In the genomic region with DNA sequence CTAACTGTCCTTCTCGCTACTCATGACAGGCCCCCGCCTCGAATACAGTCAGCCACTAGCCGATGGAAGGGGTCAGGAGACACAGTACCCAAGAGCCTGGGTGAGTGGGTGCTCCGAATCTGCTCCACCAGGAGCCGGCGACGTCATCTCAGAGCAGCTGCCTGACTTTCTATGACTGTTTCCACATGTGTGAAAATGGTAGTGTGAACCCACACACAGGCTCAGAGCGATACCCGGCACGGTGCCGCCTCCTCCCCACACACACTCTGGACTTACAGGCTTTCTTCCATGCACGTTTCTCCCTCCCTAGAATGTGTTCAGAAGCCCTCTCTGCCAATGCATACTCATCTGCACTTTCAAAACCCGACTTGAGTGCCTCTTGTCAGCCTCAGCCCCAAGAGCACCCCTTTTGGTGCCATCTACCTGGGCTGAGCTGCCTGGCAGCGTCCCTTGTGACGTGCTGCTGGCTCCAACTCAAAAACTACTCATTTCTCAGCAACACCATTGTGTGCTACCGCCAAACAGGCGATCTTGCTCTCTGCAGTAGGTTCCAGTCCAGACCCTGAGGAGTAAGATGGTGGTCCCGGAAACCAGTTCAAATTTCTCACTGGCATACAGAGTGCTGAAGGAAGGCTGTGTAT, we compare ENCODE assay signal across 1 cellular context.
TF ChIP-seq lines count a peak whose summit lies in the region.

No MANE protein-coding gene starts in this region.

TF ChIP-seq in HepG2, 621 proteins besides CTCF, POLR2A, EP300 and RAD21:
- TF ChIP-seq, protein P1, sequence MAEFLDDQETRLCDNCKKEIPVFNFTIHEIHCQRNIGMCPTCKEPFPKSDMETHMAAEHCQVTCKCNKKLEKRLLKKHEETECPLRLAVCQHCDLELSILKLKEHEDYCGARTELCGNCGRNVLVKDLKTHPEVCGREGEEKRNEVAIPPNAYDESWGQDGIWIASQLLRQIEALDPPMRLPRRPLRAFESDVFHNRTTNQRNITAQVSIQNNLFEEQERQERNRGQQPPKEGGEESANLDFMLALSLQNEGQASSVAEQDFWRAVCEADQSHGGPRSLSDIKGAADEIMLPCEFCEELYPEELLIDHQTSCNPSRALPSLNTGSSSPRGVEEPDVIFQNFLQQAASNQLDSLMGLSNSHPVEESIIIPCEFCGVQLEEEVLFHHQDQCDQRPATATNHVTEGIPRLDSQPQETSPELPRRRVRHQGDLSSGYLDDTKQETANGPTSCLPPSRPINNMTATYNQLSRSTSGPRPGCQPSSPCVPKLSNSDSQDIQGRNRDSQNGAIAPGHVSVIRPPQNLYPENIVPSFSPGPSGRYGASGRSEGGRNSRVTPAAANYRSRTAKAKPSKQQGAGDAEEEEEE (CRISPR knock-in tag; IDR thresholded peaks at IDR 0.05; ENCODE audit: borderline replicate concordance) = no peak
- TF ChIP-seq, protein P2, sequence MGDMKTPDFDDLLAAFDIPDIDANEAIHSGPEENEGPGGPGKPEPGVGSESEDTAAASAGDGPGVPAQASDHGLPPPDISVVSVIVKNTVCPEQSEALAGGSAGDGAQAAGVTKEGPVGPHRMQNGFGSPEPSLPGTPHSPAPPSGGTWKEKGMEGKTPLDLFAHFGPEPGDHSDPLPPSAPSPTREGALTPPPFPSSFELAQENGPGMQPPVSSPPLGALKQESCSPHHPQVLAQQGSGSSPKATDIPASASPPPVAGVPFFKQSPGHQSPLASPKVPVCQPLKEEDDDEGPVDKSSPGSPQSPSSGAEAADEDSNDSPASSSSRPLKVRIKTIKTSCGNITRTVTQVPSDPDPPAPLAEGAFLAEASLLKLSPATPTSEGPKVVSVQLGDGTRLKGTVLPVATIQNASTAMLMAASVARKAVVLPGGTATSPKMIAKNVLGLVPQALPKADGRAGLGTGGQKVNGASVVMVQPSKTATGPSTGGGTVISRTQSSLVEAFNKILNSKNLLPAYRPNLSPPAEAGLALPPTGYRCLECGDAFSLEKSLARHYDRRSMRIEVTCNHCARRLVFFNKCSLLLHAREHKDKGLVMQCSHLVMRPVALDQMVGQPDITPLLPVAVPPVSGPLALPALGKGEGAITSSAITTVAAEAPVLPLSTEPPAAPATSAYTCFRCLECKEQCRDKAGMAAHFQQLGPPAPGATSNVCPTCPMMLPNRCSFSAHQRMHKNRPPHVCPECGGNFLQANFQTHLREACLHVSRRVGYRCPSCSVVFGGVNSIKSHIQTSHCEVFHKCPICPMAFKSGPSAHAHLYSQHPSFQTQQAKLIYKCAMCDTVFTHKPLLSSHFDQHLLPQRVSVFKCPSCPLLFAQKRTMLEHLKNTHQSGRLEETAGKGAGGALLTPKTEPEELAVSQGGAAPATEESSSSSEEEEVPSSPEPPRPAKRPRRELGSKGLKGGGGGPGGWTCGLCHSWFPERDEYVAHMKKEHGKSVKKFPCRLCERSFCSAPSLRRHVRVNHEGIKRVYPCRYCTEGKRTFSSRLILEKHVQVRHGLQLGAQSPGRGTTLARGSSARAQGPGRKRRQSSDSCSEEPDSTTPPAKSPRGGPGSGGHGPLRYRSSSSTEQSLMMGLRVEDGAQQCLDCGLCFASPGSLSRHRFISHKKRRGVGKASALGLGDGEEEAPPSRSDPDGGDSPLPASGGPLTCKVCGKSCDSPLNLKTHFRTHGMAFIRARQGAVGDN (CRISPR knock-in tag; IDR thresholded peaks at IDR 0.05) = peak; percentile 20; the same call in 1 of the 2 replicates
TF ChIP-seq in HepG2: peak in this region for 1.
